Comparison of ENCODE assay signal across 19 cellular contexts in the genomic region with DNA sequence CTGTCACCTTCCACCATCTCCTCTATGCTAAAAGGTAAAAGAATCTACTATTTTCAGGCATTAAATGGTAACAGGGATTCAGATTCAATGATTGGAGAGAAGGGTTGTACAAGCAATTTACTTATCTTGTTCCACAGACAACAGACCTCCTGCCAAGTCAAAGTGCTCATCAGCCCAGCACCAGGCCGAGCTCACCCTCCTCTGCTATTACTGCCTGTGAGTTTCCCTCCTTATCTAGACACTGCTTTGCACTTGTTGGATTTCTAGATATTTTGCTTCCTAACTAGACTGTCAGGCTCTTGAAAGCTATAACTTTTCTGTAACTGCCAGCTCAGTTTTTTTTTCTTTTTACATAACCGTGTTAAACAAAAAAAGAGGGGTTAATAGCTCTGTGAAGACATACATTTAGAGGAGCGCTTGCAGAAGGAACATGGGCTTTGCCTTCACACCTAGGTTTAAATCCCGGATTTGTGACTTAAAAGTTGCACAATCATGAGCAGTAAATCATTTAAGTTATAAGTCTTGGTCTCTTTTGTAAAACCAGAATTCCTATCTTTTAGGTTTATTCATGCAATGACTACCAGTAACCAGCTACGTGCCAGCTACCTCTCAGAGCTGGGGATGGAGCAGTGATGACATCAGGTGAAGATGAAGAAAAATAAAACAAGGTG. TPM values are rescaled to one million over a fixed set of nuclear protein-coding genes. Genes with fewer than 3 reads are reported as not detected.
DNase-seq lines count a peak whose midpoint lies in the region; ATAC-seq, FAIRE-seq and TF ChIP-seq lines count a peak whose summit lies in the region.
"Had no signal": no experiment of that assay in that cellular context is flagged by ENCODE, and none has a peak within 500 bp of the region (broad histone marks: within the 10 kb centered on the region; RNA-seq: fewer than 3 reads in every experiment).

No MANE protein-coding gene starts in this region.

- no peak overlapping the region for H3K9ac ChIP-seq in astrocyte (ENCODE audit: low read length)

- peak; percentile 43 for DNase-seq in BE2C
- DNase-seq in HUDEP-2 (lab: John Stamatoyannopoulos, UW; ENCODE audit: unreplicated experiment in 76 of 76), result peak in 75 of 76 experiments; percentile 15 to 96 (median 77)
- DNase-seq in astrocyte (ENCODE audit: low read depth), result no peak
- DNase-seq in NCI-H748 treated with DMSO at 0.1 percent for 48 hours (lab: John Stamatoyannopoulos, UW), result no peak
- no peak for DNase-seq in hepatic stellate cell (ENCODE audit: low spot score)
- DNase-seq: NCI-H1092 treated with DMSO at 0.1 percent for 48 hours; NCI-H2081 treated with DMSO at 0.1 percent for 48 hours; NCI-H524; nucleus accumbens; right cardiac atrium; Right ventricle myocardium superior; stimulated activated naive CD4-positive, alpha-beta T cell treated with Interleukin-2 at 50 U/mL for 16 hours; T-helper 1 cell had no signal

- H3K4me1 Mint-ChIP-seq in astrocyte (ENCODE audit: low read depth, unreplicated experiment) (peaks cover 2% of the 10 kb centered on the region), nephron (peaks cover 17% of the 10 kb centered on the region)

- H3K27ac Mint-ChIP-seq in astrocyte (ENCODE audit: unreplicated experiment), result no peak overlapping the region
- no peak overlapping the region for H3K27ac Mint-ChIP-seq in nephron

- H3K27me3 Mint-ChIP-seq in astrocyte (ENCODE audit: low read depth, unreplicated experiment) (peaks cover 25% of the 10 kb centered on the region), nephron (ENCODE audit: low read depth) (peaks cover 66% of the 10 kb centered on the region)

- no peak overlapping the region for H3K4me2 ChIP-seq in astrocyte (ENCODE audit: low read length)

- H3K9me3 Mint-ChIP-seq in astrocyte (ENCODE audit: unreplicated experiment) (peaks cover 2% of the 10 kb centered on the region), nephron (peaks cover 3% of the 10 kb centered on the region)

- H3K27me3 ChIP-seq in BE2C (no peaks in the 10 kb centered on the region), astrocyte (ENCODE audit: insufficient read depth, low read length) (peaks cover 7% of the 10 kb centered on the region)

- H3K36me3 ChIP-seq in BE2C (no peaks in the 10 kb centered on the region), astrocyte (ENCODE audit: insufficient read depth, low read length) (no peaks in the 10 kb centered on the region)

- H3K4me3 ChIP-seq in BE2C (ENCODE audit: low read depth, low read length) (no peak overlapping the region), astrocyte (ENCODE audit: insufficient read depth, low read depth, low read length) (no peak overlapping the region)

- ATAC-seq in GM19023 (IDR thresholded peaks at IDR 0.05; ENCODE audit: unreplicated experiment) (no peak), GM18511 (IDR thresholded peaks at IDR 0.05; ENCODE audit: unreplicated experiment) (no peak)

- H3K36me3 Mint-ChIP-seq in astrocyte (ENCODE audit: low read depth, unreplicated experiment), result no peaks in the 10 kb centered on the region
- H3K36me3 Mint-ChIP-seq in nephron (ENCODE audit: low read depth), result no peaks in the 10 kb centered on the region

- H3K9me3 ChIP-seq in BE2C (peaks cover 3% of the 10 kb centered on the region; the same call in 1 of the 2 replicates), astrocyte (ENCODE audit: insufficient read depth, low read depth, low read length) (no peaks in the 10 kb centered on the region)

- TF ChIP-seq CTCF in BE2C (IDR thresholded peaks at IDR 0.05; ENCODE audit: low read depth, low read length) (no peak), astrocyte (IDR thresholded peaks at IDR 0.05; ENCODE audit: insufficient read depth, low read depth, low read length) (no peak), nephron (IDR thresholded peaks at IDR 0.05; ENCODE audit: unreplicated experiment in 3 of 3) (no peak)

- H3K4me3 Mint-ChIP-seq in astrocyte (ENCODE audit: unreplicated experiment), result peak overlapping the region; percentile 34
- H3K4me3 Mint-ChIP-seq in nephron, result peak overlapping the region; percentile 89 to 95 (median 90)

- no peaks in the 10 kb centered on the region for H3K79me2 ChIP-seq in astrocyte (ENCODE audit: insufficient read depth, low read length)

- H3K4me1 ChIP-seq in BE2C (peaks cover 25% of the 10 kb centered on the region), astrocyte (ENCODE audit: insufficient read depth, low read length) (peaks cover 7% of the 10 kb centered on the region)

- H2AFZ ChIP-seq in astrocyte (ENCODE audit: low read depth, low read length), result no peak overlapping the region

- no peak for FAIRE-seq in astrocyte (lab: Jason Lieb, UNC)
- FAIRE-seq: endometrium had no signal

- no peaks in the 10 kb centered on the region for H4K20me1 ChIP-seq in astrocyte (ENCODE audit: insufficient read depth, low read length)

- no peak overlapping the region for H3K27ac ChIP-seq in astrocyte (ENCODE audit: low read depth, low read length)

RNA-seq across cellular contexts. Expression of gene FAM162B, which starts 1.1 kb away (rescaled TPM):
- not detected for polyA plus RNA-seq in BE2C (2012; ENCODE audit: insufficient read depth, insufficient read length, low read depth)
- total RNA-seq in astrocyte, result not detected in 2 replicates
- total RNA-seq: chondrocyte, G401 had no signal

Comparison
In these comparisons a context has a peak if more than half of its experiments do, and no peak if none do; other contexts are left out.
1. DNase-seq: peak in BE2C (single experiment) and HUDEP-2 (75 of 76); none in astrocyte (single experiment), NCI-H748 treated with DMSO at 0.1 percent for 48 hours (single experiment) and hepatic stellate cell (single experiment).